Comparison of ENCODE assay signal across 11 cellular contexts in genomic region chr14:92600318-92601053, GRCh38.
DNase-seq lines count a peak whose midpoint lies in the region; ATAC-seq and TF ChIP-seq lines count a peak whose summit lies in the region.
"Had no signal": no experiment of that assay in that cellular context is flagged by ENCODE, and none has a peak within 500 bp of the region (broad histone marks: within the 10 kb centered on the region; RNA-seq: fewer than 3 reads in every experiment).

No MANE protein-coding gene starts in this region.

- peaks cover 19% of the 10 kb centered on the region for H3K4me1 ChIP-seq in mammary epithelial cell (ENCODE audit: insufficient read depth, low read length)
- H3K4me1 ChIP-seq in mucosa of descending colon (ENCODE audit: low read depth), result no peaks in the 10 kb centered on the region

- H3K9ac ChIP-seq in mammary epithelial cell (ENCODE audit: insufficient read depth, low read length), result no peak overlapping the region

- H3K36me3 Mint-ChIP-seq in activated CD4-positive, alpha-beta memory T cell treated with anti-CD3 and anti-CD28 coated beads for 36 hours, result no peaks in the 10 kb centered on the region

- no peaks in the 10 kb centered on the region for H3K79me2 ChIP-seq in mammary epithelial cell (ENCODE audit: insufficient read depth, low read length)

- H3K4me3 ChIP-seq in mammary epithelial cell (replicated peaks in 1 of 3; ENCODE audit: insufficient read depth in 1 of 3, low read depth in 2 of 3, low read length in 3 of 3), result no peak overlapping the region
- no peak overlapping the region for H3K4me3 ChIP-seq in mucosa of descending colon
- H3K4me3 ChIP-seq: HAP-1 had no signal

- DNase-seq in AG20443 (ENCODE audit: low spot score) (peak; percentile 78), M059J (ENCODE audit: low read depth) (peak; percentile 85), mammary epithelial cell (peak; percentile 78), mucosa of descending colon (no peak), NCI-H345 (lab: John Stamatoyannopoulos, UW) (no peak)
- DNase-seq in activated CD4-positive, alpha-beta memory T cell treated with anti-CD3 and anti-CD28 coated beads for 36 hours, result no peak
- DNase-seq: caudate nucleus, NCI-H1105 treated with DMSO at 0.1 percent for 48 hours had no signal

- no peak overlapping the region for H3K4me2 ChIP-seq in mammary epithelial cell (ENCODE audit: insufficient read depth, low read depth, low read length)

- peak; percentile 39 for ATAC-seq in mucosa of descending colon
- no peak for ATAC-seq in HG03439 (IDR thresholded peaks at IDR 0.05; ENCODE audit: unreplicated experiment)
- no peak for ATAC-seq in GM18502 (IDR thresholded peaks at IDR 0.05; ENCODE audit: poor library complexity, unreplicated experiment)

- H3K9me3 Mint-ChIP-seq in activated CD4-positive, alpha-beta memory T cell treated with anti-CD3 and anti-CD28 coated beads for 36 hours, result no peaks in the 10 kb centered on the region

- no peak overlapping the region for H3K27ac Mint-ChIP-seq in activated CD4-positive, alpha-beta memory T cell treated with anti-CD3 and anti-CD28 coated beads for 36 hours

- POLR2A ChIA-PET in activated CD4-positive, alpha-beta memory T cell treated with anti-CD3 and anti-CD28 coated beads for 36 hours (lab: Charles Lee), result no interaction called here

- no peak overlapping the region for H2AFZ ChIP-seq in mammary epithelial cell (ENCODE audit: low read depth, low read length)

- intact Hi-C loops in mammary epithelial cell (cut with micrococcal nuclease) (loop anchor here (5.0 to 10.0 kb wide), 6 partner anchors 82 to 273 kb away; partner anchors contain the start of gene RIN3), mucosa of descending colon (cut with DNase I, micrococcal nuclease) (no loop called here)
- intact Hi-C loops in activated CD4-positive, alpha-beta memory T cell treated with anti-CD3 and anti-CD28 coated beads for 36 hours (cut with micrococcal nuclease), result loop anchor here (5.0 kb wide), 1 partner anchor 43 kb away; no protein-coding TSS in a partner anchor

- in situ Hi-C loops in mammary epithelial cell (cut with MboI; ENCODE audit: low sequenced_read_pairs in 2 of 2), result no loop called here

- CTCF ChIA-PET in mammary epithelial cell (lab: Charles Lee; ENCODE audit: low non-redundant PET), result no interaction called here
- CTCF ChIA-PET in activated CD4-positive, alpha-beta memory T cell treated with anti-CD3 and anti-CD28 coated beads for 36 hours (lab: Charles Lee), result interaction anchor here (0.7 to 2.1 kb wide), 2 partner anchors 13 kb away, joined by 3 to 4 read pairs; no protein-coding TSS in a partner anchor

- TF ChIP-seq CTCF in mammary epithelial cell (conservative IDR thresholded peaks at IDR 0.05 in 1 of 2, IDR thresholded peaks at IDR 0.05 in 1 of 2; ENCODE audit: extremely low read depth in 1 of 2, insufficient read depth in 1 of 2, low read depth in 1 of 2, low read length in 2 of 2) (no peak), mucosa of descending colon (IDR thresholded peaks at IDR 0.05) (no peak)

- H3K27ac ChIP-seq in mammary epithelial cell (ENCODE audit: insufficient read depth, low read depth, low read length), result no peak overlapping the region

- H3K9me3 ChIP-seq in mammary epithelial cell (replicated peaks; ENCODE audit: insufficient read depth, low read length), result no peaks in the 10 kb centered on the region
- no peaks in the 10 kb centered on the region for H3K9me3 ChIP-seq in mucosa of descending colon
- H3K9me3 ChIP-seq: HAP-1 had no signal

- BruUV-seq in mammary epithelial cell (replicated peaks; lab: Mats Ljungman, UMichigan), result no TSS peak

- H3K36me3 ChIP-seq in mammary epithelial cell (ENCODE audit: insufficient read depth, low read length), result no peaks in the 10 kb centered on the region
- H3K36me3 ChIP-seq in mucosa of descending colon (ENCODE audit: low read depth), result no peaks in the 10 kb centered on the region
- H3K36me3 ChIP-seq: HAP-1 had no signal

- peaks cover 5% of the 10 kb centered on the region for H3K4me1 Mint-ChIP-seq in activated CD4-positive, alpha-beta memory T cell treated with anti-CD3 and anti-CD28 coated beads for 36 hours (ENCODE audit: low read depth)

- WGBS in mammary epithelial cell (ENCODE audit: low coverage, missing lambda C conversion rate), result 73% methylated on average over 14 of the region's 15 CpGs

- dilution Hi-C loops in mammary epithelial cell (cut with HindIII; ENCODE audit: low sequenced_read_pairs), result loop anchor here (5.0 kb wide), 1 partner anchor 52 kb away; no protein-coding TSS in a partner anchor

- no peaks in the 10 kb centered on the region for H3K27me3 Mint-ChIP-seq in activated CD4-positive, alpha-beta memory T cell treated with anti-CD3 and anti-CD28 coated beads for 36 hours

- H4K20me1 ChIP-seq in mammary epithelial cell (ENCODE audit: insufficient read depth, low read length), result no peaks in the 10 kb centered on the region

- no peak overlapping the region for H3K4me3 Mint-ChIP-seq in activated CD4-positive, alpha-beta memory T cell treated with anti-CD3 and anti-CD28 coated beads for 36 hours

- H3K27me3 ChIP-seq in mammary epithelial cell (ENCODE audit: insufficient read depth, low read length), result no peaks in the 10 kb centered on the region

Comparison
In these comparisons a context has a peak if more than half of its experiments do, and no peak if none do; other contexts are left out.
1. DNase-seq: peak in AG20443 (single experiment), M059J (single experiment) and mammary epithelial cell (single experiment); none in mucosa of descending colon (0 of 3), activated CD4-positive, alpha-beta memory T cell treated with anti-CD3 and anti-CD28 coated beads for 36 hours (single experiment) and NCI-H345 (single experiment).
2. intact Hi-C loops: an anchor here in mammary epithelial cell (5.0 to 10.0 kb wide) and activated CD4-positive, alpha-beta memory T cell treated with anti-CD3 and anti-CD28 coated beads for 36 hours (5.0 kb wide); none called in mucosa of descending colon.